In the genomic region with DNA sequence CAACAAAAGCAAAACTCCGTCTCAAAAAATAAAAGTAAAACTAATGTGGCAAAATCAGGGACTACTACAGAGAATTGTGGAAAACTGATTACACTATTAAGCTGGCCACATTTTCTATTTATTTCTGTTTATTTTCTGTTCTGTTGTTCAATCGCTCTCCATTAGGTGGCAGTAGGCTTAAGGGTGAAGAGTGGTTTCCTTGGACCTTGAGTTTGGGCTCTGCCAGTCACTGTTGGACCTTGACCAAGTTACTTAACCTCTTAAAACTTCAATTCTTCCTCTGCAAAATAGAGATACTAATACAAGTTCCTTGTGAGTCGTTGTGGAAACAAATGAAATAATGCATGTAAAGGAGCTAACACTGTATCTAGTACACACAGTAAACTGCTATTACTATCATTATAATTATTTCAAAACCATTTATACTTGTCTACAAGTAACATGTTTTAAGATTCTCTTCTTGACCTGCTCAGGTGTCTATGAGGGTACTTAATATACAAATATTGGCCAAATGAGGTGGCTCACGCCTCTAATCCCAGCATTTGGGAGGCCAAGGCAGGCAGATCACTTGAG, we compare ENCODE assay signal across 7 cellular contexts. TPM values are rescaled to one million over a fixed set of nuclear protein-coding genes. Genes with fewer than 3 reads are reported as not detected.
A peak's percentile ranks its signal among the peaks of the same experiment; 100 is the strongest.
DNase-seq lines count a peak whose midpoint lies in the region; ATAC-seq, FAIRE-seq and TF ChIP-seq lines count a peak whose summit lies in the region.

No MANE protein-coding gene starts in this region.

- peak; percentile 65; the same call in 1 of the 2 replicates for ATAC-seq in HCT116
- peak; percentile 96 for ATAC-seq in mucosa of descending colon

- H3K9me2 ChIP-seq in HCT116 (ENCODE audit: insufficient read depth) = no peaks in the 10 kb centered on the region

- TF ChIP-seq POLR2A in HCT116 (IDR thresholded peaks at IDR 0.05; ENCODE audit: borderline replicate concordance, extremely low read depth, insufficient read depth, insufficient read length) (no peak), endothelial cell of umbilical vein (IDR thresholded peaks at IDR 0.05; ENCODE audit: low read depth, low read length) (no peak)

- H3K4me3 ChIP-seq in HCT116 (replicated peaks in 1 of 2; ENCODE audit: low read depth in 1 of 2, low read length in 2 of 2) (no peak overlapping the region), endothelial cell of umbilical vein (replicated peaks in 1 of 3; ENCODE audit: insufficient read depth in 1 of 3, low read depth in 1 of 3, low read length in 3 of 3) (no peak overlapping the region), mucosa of descending colon (no peak overlapping the region)

- H2AFZ ChIP-seq in HCT116 (ENCODE audit: low read depth, low read length, poor library complexity, severe bottlenecking) (no peak overlapping the region), endothelial cell of umbilical vein (ENCODE audit: low read depth, low read length) (no peak overlapping the region)

- no peak overlapping the region for H3K27ac Mint-ChIP-seq in activated CD4-positive, alpha-beta memory T cell treated with anti-CD3 and anti-CD28 coated beads for 36 hours

- H3K4me1 Mint-ChIP-seq in activated CD4-positive, alpha-beta memory T cell treated with anti-CD3 and anti-CD28 coated beads for 36 hours (ENCODE audit: low read depth) = no peaks in the 10 kb centered on the region

- H3K4me2 ChIP-seq in HCT116 (ENCODE audit: low read length) (no peak overlapping the region), endothelial cell of umbilical vein (ENCODE audit: insufficient read depth, low read length) (no peak overlapping the region)

- CTCF ChIA-PET in HCT116 (lab: Charles Lee) (interaction anchor here (0.5 to 2.2 kb wide), 10 partner anchors 10 to 474 kb away, joined by 3 to 15 read pairs (median 3); no protein-coding TSS in a partner anchor), endothelial cell of umbilical vein (lab: Charles Lee) (interaction anchor here (0.6 to 10.1 kb wide), 39 partner anchors 9 to 836 kb away, joined by 3 to 165 read pairs (median 4); a partner anchor contains a TSS)
- CTCF ChIA-PET in activated CD4-positive, alpha-beta memory T cell treated with anti-CD3 and anti-CD28 coated beads for 36 hours (lab: Charles Lee) = interaction anchor here (0.7 to 6.0 kb wide), 23 partner anchors 12 to 836 kb away, joined by 3 to 106 read pairs (median 4); a partner anchor contains a TSS

- H3K27me3 ChIP-seq in HCT116 (ENCODE audit: insufficient read depth, low read length) (no peaks in the 10 kb centered on the region), endothelial cell of umbilical vein (ENCODE audit: control insufficient read depth in 2 of 2, insufficient read depth in 2 of 2, low read length in 2 of 2) (no peaks in the 10 kb centered on the region)

- RAD21 ChIA-PET in HCT116 (lab: Charles Lee; ENCODE audit: low non-redundant PET in 1 of 2, low total read pairs in 2 of 2, uncharacterized antibody in 2 of 2, unreplicated experiment in 2 of 2) = interaction anchor here in 1 of 2 experiments (0.6 kb wide), 1 partner anchor 89 kb away, joined by 3 read pairs; no protein-coding TSS in a partner anchor

- H3K36me3 Mint-ChIP-seq in activated CD4-positive, alpha-beta memory T cell treated with anti-CD3 and anti-CD28 coated beads for 36 hours = peaks cover 17% of the 10 kb centered on the region

- H3K9ac ChIP-seq in HCT116 (ENCODE audit: low read length) = no peak overlapping the region
- no peak overlapping the region for H3K9ac ChIP-seq in endothelial cell of umbilical vein (replicated peaks; ENCODE audit: extremely low read depth, insufficient read depth, low read length)

- peak; percentile 61 to 79 (median 66); a peak in 5 of 6 replicates for TF ChIP-seq CTCF in HCT116 (IDR thresholded peaks at IDR 0.05 in 2 of 3, conservative IDR thresholded peaks at IDR 0.05 in 1 of 3; ENCODE audit: borderline replicate concordance in 1 of 3, insufficient read depth in 1 of 3, low read depth in 2 of 3, low read length in 2 of 3)
- peak; percentile 63 to 66 for TF ChIP-seq CTCF in endothelial cell of umbilical vein (IDR thresholded peaks at IDR 0.05; ENCODE audit: extremely low read depth in 1 of 2, insufficient read depth in 1 of 2, low read depth in 1 of 2, low read length in 2 of 2)
- peak; percentile 11 for TF ChIP-seq CTCF in mucosa of descending colon (IDR thresholded peaks at IDR 0.05)

- dilution Hi-C loops in endothelial cell of umbilical vein (cut with MboI; ENCODE audit: extremely low pct_ligation_motif_present, low sequenced_read_pairs) = no loop called here

- H3K9me1 ChIP-seq in endothelial cell of umbilical vein (replicated peaks; ENCODE audit: control insufficient read depth, extremely low read depth, insufficient read depth, low read length) = no peaks in the 10 kb centered on the region

- intact Hi-C loops in HCT116 (cut with micrococcal nuclease) (loop anchor here (1.0 kb wide), 1 partner anchor 89 kb away; no protein-coding TSS in a partner anchor), endothelial cell of umbilical vein (cut with micrococcal nuclease) (loop anchor here (1.0 kb wide), 2 partner anchors 47 to 89 kb away; no protein-coding TSS in a partner anchor), mucosa of descending colon (cut with DNase I, micrococcal nuclease) (loop anchor here (5.0 kb wide), 1 partner anchor 91 kb away; no protein-coding TSS in a partner anchor)
- intact Hi-C loops in activated CD4-positive, alpha-beta memory T cell treated with anti-CD3 and anti-CD28 coated beads for 36 hours (cut with micrococcal nuclease) = loop anchor here (1.0 to 10.0 kb wide), 3 partner anchors 47 to 469 kb away; no protein-coding TSS in a partner anchor

- FAIRE-seq in endothelial cell of umbilical vein (lab: Jason Lieb, UNC) = peak; percentile 81

- H3K9me3 Mint-ChIP-seq in activated CD4-positive, alpha-beta memory T cell treated with anti-CD3 and anti-CD28 coated beads for 36 hours = no peaks in the 10 kb centered on the region

- H3K79me2 ChIP-seq in HCT116 (ENCODE audit: insufficient read depth, low read length) = peaks cover 14% of the 10 kb centered on the region; the same call in 1 of the 2 replicates
- H3K79me2 ChIP-seq in endothelial cell of umbilical vein (ENCODE audit: control insufficient read depth, insufficient read depth, low read length) = no peaks in the 10 kb centered on the region

- peak; percentile 41 for DNase-seq in GF-D8 (lab: John Stamatoyannopoulos, UW)
- peak; percentile 22 for DNase-seq in HCT116 (ENCODE audit: low read depth, low spot score)
- DNase-seq in OCI-M1 (lab: John Stamatoyannopoulos, UW) = peak; percentile 75
- peak; percentile 67 for DNase-seq in endothelial cell of umbilical vein (ENCODE audit: low read depth, low spot score)
- DNase-seq in mucosa of descending colon = peak in 1 of 3 donors; percentile 63
- no peak for DNase-seq in NCI-H187 treated with DMSO at 0.1 percent for 48 hours (lab: John Stamatoyannopoulos, UW)
- no peak for DNase-seq in activated CD4-positive, alpha-beta memory T cell treated with anti-CD3 and anti-CD28 coated beads for 36 hours

- H3K27ac ChIP-seq in HCT116 (ENCODE audit: low read depth, low read length) = no peak overlapping the region
- no peak overlapping the region for H3K27ac ChIP-seq in endothelial cell of umbilical vein (ENCODE audit: insufficient read depth, low read depth, low read length)

- no TSS peak for BruUV-seq in HCT116 (replicated peaks; lab: Mats Ljungman, UMichigan)
- no TSS peak for BruUV-seq in endothelial cell of umbilical vein (replicated peaks; lab: Mats Ljungman, UMichigan)

- H3K27me3 Mint-ChIP-seq in activated CD4-positive, alpha-beta memory T cell treated with anti-CD3 and anti-CD28 coated beads for 36 hours = no peaks in the 10 kb centered on the region

- peaks cover 14 to 21% of the 10 kb centered on the region in 2 experiments; a peak in 3 of 4 replicates for H3K36me3 ChIP-seq in HCT116 (ENCODE audit: control insufficient read depth in 1 of 2, insufficient read depth in 2 of 2, low read length in 2 of 2)
- H3K36me3 ChIP-seq in endothelial cell of umbilical vein (ENCODE audit: control insufficient read depth in 2 of 2, extremely low read depth in 1 of 2, insufficient read depth in 2 of 2, low read length in 2 of 2) = no peaks in the 10 kb centered on the region
- no peaks in the 10 kb centered on the region for H3K36me3 ChIP-seq in mucosa of descending colon (ENCODE audit: low read depth)

- H4K20me1 ChIP-seq in HCT116 (ENCODE audit: insufficient read depth) (peaks cover 4% of the 10 kb centered on the region; the same call in 1 of the 2 replicates), endothelial cell of umbilical vein (replicated peaks; ENCODE audit: control insufficient read depth, extremely low read depth, insufficient read depth, low read length) (no peaks in the 10 kb centered on the region)

- TF ChIP-seq RAD21 in HCT116 (IDR thresholded peaks at IDR 0.05; ENCODE audit: low read depth) = peak; percentile 79

- H3K4me3 Mint-ChIP-seq in activated CD4-positive, alpha-beta memory T cell treated with anti-CD3 and anti-CD28 coated beads for 36 hours = no peak overlapping the region

- POLR2A ChIA-PET in HCT116 (lab: Charles Lee) (interaction anchor here (1.3 kb wide), 1 partner anchor 15 kb away, joined by 5 read pairs; a partner anchor contains a TSS), endothelial cell of umbilical vein (lab: Charles Lee) (no interaction called here)
- POLR2A ChIA-PET in activated CD4-positive, alpha-beta memory T cell treated with anti-CD3 and anti-CD28 coated beads for 36 hours (lab: Charles Lee) = interaction anchor here (1.2 kb wide), 1 partner anchor 15 kb away, joined by 4 read pairs; a partner anchor contains a TSS

- H3K4me1 ChIP-seq in HCT116 (ENCODE audit: control insufficient read depth in 1 of 2, insufficient read depth in 2 of 2, low read length in 2 of 2) = no peaks in the 10 kb centered on the region
- H3K4me1 ChIP-seq in endothelial cell of umbilical vein (ENCODE audit: control insufficient read depth, extremely low read depth, insufficient read depth, low read length) = no peaks in the 10 kb centered on the region
- H3K4me1 ChIP-seq in mucosa of descending colon (ENCODE audit: low read depth) = peaks cover 7% of the 10 kb centered on the region

- H3K9me3 ChIP-seq in HCT116 (ENCODE audit: control insufficient read depth in 1 of 2, insufficient read depth in 1 of 2, low read depth in 1 of 2, low read length in 2 of 2) = no peaks in the 10 kb centered on the region
- H3K9me3 ChIP-seq in endothelial cell of umbilical vein (replicated peaks; ENCODE audit: control insufficient read depth, insufficient read depth, low read length) = no peaks in the 10 kb centered on the region
- H3K9me3 ChIP-seq in mucosa of descending colon = no peaks in the 10 kb centered on the region

RNA-seq across cellular contexts. Expression of a gene that starts 15.2 kb away (rescaled TPM):
- total RNA-seq in HCT116 (2021; ENCODE audit: unreplicated experiment) (47.4 TPM), endothelial cell of umbilical vein (16.0 and 21.1 TPM in 2 replicates), mucosa of descending colon (100 to 1,000 TPM; 142 to 252 (median 250) TPM)
- polyA plus RNA-seq in HCT116 (2012) = 25.5 and 34.5 TPM in 2 replicates
- polyA plus RNA-seq in endothelial cell of umbilical vein = 7.5 and 10.7 TPM in 2 replicates
- 11.3 and 11.9 TPM in 2 replicates for polyA plus RNA-seq in endothelial cell of umbilical vein (2011; cell fraction: cytosol; rRNA removed)
- polyA plus RNA-seq in endothelial cell of umbilical vein (2011; cell fraction: nucleus; rRNA removed) = 6.6 and 8.8 TPM in 2 replicates
- polyA plus RNA-seq in endothelial cell of umbilical vein (2012) = 12.7 and 13.0 TPM in 2 replicates
- 6.9 and 7.8 TPM in 2 replicates for polyA minus RNA-seq in endothelial cell of umbilical vein
- polyA minus RNA-seq in endothelial cell of umbilical vein (2011; cell fraction: cytosol; rRNA and poly(A)+ RNA removed) = 12.7 TPM
- 5.7 and 6.3 TPM in 2 replicates for polyA minus RNA-seq in endothelial cell of umbilical vein (2011; cell fraction: nucleus; rRNA and poly(A)+ RNA removed)
- total RNA-seq in activated CD4-positive, alpha-beta memory T cell treated with anti-CD3 and anti-CD28 coated beads for 36 hours = 10 to 100 TPM; 19.8 to 20.8 TPM

RNA-seq across cellular contexts. Expression of a gene that starts 46.6 kb away (rescaled TPM):
- total RNA-seq in HCT116 (2021; ENCODE audit: unreplicated experiment) (13.5 TPM), endothelial cell of umbilical vein (25.0 and 26.0 TPM in 2 replicates), mucosa of descending colon (10 to 100 TPM; 32.5 to 35.8 (median 32.8) TPM)
- polyA plus RNA-seq in HCT116 (2012) = 7.5 and 9.1 TPM in 2 replicates
- polyA plus RNA-seq in endothelial cell of umbilical vein = 11.2 and 15.3 TPM in 2 replicates
- polyA plus RNA-seq in endothelial cell of umbilical vein (2011; cell fraction: cytosol; rRNA removed) = 25.2 and 27.0 TPM in 2 replicates
- 20.3 and 28.8 TPM in 2 replicates for polyA plus RNA-seq in endothelial cell of umbilical vein (2011; cell fraction: nucleus; rRNA removed)
- polyA plus RNA-seq in endothelial cell of umbilical vein (2012) = 29.1 and 29.8 TPM in 2 replicates
- polyA minus RNA-seq in endothelial cell of umbilical vein = 27.8 and 33.3 TPM in 2 replicates
- polyA minus RNA-seq in endothelial cell of umbilical vein (2011; cell fraction: cytosol; rRNA and poly(A)+ RNA removed) = 5.6 TPM
- 15.6 and 22.4 TPM in 2 replicates for polyA minus RNA-seq in endothelial cell of umbilical vein (2011; cell fraction: nucleus; rRNA and poly(A)+ RNA removed)
- total RNA-seq in activated CD4-positive, alpha-beta memory T cell treated with anti-CD3 and anti-CD28 coated beads for 36 hours = 10 to 100 TPM; 13.1 to 13.9 TPM

RNA-seq across cellular contexts. Expression of a gene that starts 53.1 kb away (rescaled TPM):
- total RNA-seq in HCT116 (2021; ENCODE audit: unreplicated experiment) = 0.81 TPM
- polyA plus RNA-seq in HCT116 (2012) = 0.24 and 0.29 TPM in 2 replicates
- not detected in 2 replicates for total RNA-seq in endothelial cell of umbilical vein
- polyA plus RNA-seq in endothelial cell of umbilical vein = 0.06 and 0.07 TPM in 2 replicates
- polyA plus RNA-seq in endothelial cell of umbilical vein (2011; cell fraction: cytosol; rRNA removed) = 0.06 and 0.10 TPM in 2 replicates
- 0.39 and 0.67 TPM in 2 replicates for polyA plus RNA-seq in endothelial cell of umbilical vein (2011; cell fraction: nucleus; rRNA removed)
- polyA plus RNA-seq in endothelial cell of umbilical vein (2012) = not detected in 2 replicates
- 0.15 and 0.41 TPM in 2 replicates for polyA minus RNA-seq in endothelial cell of umbilical vein
- not detected for polyA minus RNA-seq in endothelial cell of umbilical vein (2011; cell fraction: cytosol; rRNA and poly(A)+ RNA removed)
- polyA minus RNA-seq in endothelial cell of umbilical vein (2011; cell fraction: nucleus; rRNA and poly(A)+ RNA removed) = 0.38 TPM in 1 of 2 replicates, not detected in the other
- total RNA-seq in mucosa of descending colon = 1 to 10 TPM in 1 of 3 donors, under 1 TPM in 2; 0.36 to 1.8 (median 0.76) TPM
- under 1 TPM in 1 of 2 experiments, not detected in 1; 0.12 TPM for total RNA-seq in activated CD4-positive, alpha-beta memory T cell treated with anti-CD3 and anti-CD28 coated beads for 36 hours

Comparison
In these comparisons a context has a peak if more than half of its experiments do, and no peak if none do; other contexts are left out.
1. DNase-seq: peak in GF-D8 (single experiment), HCT116 (single experiment), OCI-M1 (single experiment) and endothelial cell of umbilical vein (single experiment); none in NCI-H187 treated with DMSO at 0.1 percent for 48 hours (single experiment) and activated CD4-positive, alpha-beta memory T cell treated with anti-CD3 and anti-CD28 coated beads for 36 hours (single experiment).
2. CTCF ChIP-seq: peak in every context shown above with its lines; median percentile 66 in HCT116; 64 in endothelial cell of umbilical vein; 11 in mucosa of descending colon.